Comparison of ENCODE assay signal across 1 cellular context in genomic region chrX:25020391-25021131, GRCh38.
TF ChIP-seq lines count a peak whose summit lies in the region.

No MANE protein-coding gene starts in this region.

TF ChIP-seq in WTC11, 78 proteins besides CTCF, POLR2A, EP300 and RAD21 (continued from another document):
- TF ChIP-seq, protein P1, sequence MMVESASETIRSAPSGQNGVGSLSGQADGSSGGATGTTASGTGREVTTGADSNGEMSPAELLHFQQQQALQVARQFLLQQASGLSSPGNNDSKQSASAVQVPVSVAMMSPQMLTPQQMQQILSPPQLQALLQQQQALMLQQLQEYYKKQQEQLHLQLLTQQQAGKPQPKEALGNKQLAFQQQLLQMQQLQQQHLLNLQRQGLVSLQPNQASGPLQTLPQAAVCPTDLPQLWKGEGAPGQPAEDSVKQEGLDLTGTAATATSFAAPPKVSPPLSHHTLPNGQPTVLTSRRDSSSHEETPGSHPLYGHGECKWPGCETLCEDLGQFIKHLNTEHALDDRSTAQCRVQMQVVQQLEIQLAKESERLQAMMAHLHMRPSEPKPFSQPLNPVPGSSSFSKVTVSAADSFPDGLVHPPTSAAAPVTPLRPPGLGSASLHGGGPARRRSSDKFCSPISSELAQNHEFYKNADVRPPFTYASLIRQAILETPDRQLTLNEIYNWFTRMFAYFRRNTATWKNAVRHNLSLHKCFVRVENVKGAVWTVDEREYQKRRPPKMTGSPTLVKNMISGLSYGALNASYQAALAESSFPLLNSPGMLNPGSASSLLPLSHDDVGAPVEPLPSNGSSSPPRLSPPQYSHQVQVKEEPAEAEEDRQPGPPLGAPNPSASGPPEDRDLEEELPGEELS (CRISPR knock-in tag; IDR thresholded peaks at IDR 0.05) = no peak
- no peak for TF ChIP-seq EMX1 (CRISPR knock-in tag; IDR thresholded peaks at IDR 0.05)
- no peak for TF ChIP-seq ZSCAN18 (CRISPR knock-in tag; IDR thresholded peaks at IDR 0.05)
- no peak for TF ChIP-seq ZNF121 (CRISPR knock-in tag; IDR thresholded peaks at IDR 0.05)
- TF ChIP-seq, protein P2, sequence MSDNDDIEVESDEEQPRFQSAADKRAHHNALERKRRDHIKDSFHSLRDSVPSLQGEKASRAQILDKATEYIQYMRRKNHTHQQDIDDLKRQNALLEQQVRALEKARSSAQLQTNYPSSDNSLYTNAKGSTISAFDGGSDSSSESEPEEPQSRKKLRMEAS (CRISPR knock-in tag; IDR thresholded peaks at IDR 0.05) = no peak
- no peak for TF ChIP-seq ZNF232 (CRISPR knock-in tag; IDR thresholded peaks at IDR 0.05)
- no peak for TF ChIP-seq IRF2 (CRISPR knock-in tag; IDR thresholded peaks at IDR 0.05; ENCODE audit: borderline replicate concordance, low read depth)
- no peak for TF ChIP-seq ZNF263 (CRISPR knock-in tag; IDR thresholded peaks at IDR 0.05; ENCODE audit: low read depth)
- no peak for TF ChIP-seq ZNF281 (CRISPR knock-in tag; IDR thresholded peaks at IDR 0.05)
- TF ChIP-seq MXD4 (CRISPR knock-in tag; IDR thresholded peaks at IDR 0.05; ENCODE audit: borderline replicate concordance) = no peak
- no peak for TF ChIP-seq ZNF671 (CRISPR knock-in tag; IDR thresholded peaks at IDR 0.05)
